In genomic region chr17:18186271-18186982, GRCh38 we compare ENCODE assay signal across 8 cellular contexts. TPM values are rescaled to one million over a fixed set of nuclear protein-coding genes. Genes with fewer than 3 reads are reported as not detected.
A peak's percentile ranks its signal among the peaks of the same experiment; 100 is the strongest.
DNase-seq lines count a peak whose midpoint lies in the region; ATAC-seq, FAIRE-seq and TF ChIP-seq lines count a peak whose summit lies in the region.

No MANE protein-coding gene starts in this region.

- H3K79me2 ChIP-seq in astrocyte (ENCODE audit: insufficient read depth, low read length), result peaks cover 77% of the 10 kb centered on the region

- TF ChIP-seq POLR2A in right lobe of liver (IDR thresholded peaks at IDR 0.05), result no peak

- peaks cover 18 to 24% of the 10 kb centered on the region in 2 donors for H3K36me3 Mint-ChIP-seq in activated T-cell treated with anti-CD3 and anti-CD28 coated beads, Interleukin-2, amount 50 U/mL, for 72 hours (ENCODE audit: insufficient read depth in 2 of 2)
- peaks cover 7% of the 10 kb centered on the region for H3K36me3 Mint-ChIP-seq in astrocyte (ENCODE audit: low read depth, unreplicated experiment)
- peaks cover 24% of the 10 kb centered on the region for H3K36me3 Mint-ChIP-seq in type B pancreatic cell

- H3K27me3 ChIP-seq in astrocyte (ENCODE audit: insufficient read depth, low read length) (no peaks in the 10 kb centered on the region), right lobe of liver (no peaks in the 10 kb centered on the region)

- WGBS in right lobe of liver (ENCODE audit: insufficient coverage, low coverage, low lambda C conversion rate, missing lambda C conversion rate), result 18% methylated on average over 3 of the region's 7 CpGs

- peaks cover 70% of the 10 kb centered on the region for H4K20me1 ChIP-seq in astrocyte (ENCODE audit: insufficient read depth, low read length)

- H3K4me1 Mint-ChIP-seq in activated T-cell treated with anti-CD3 and anti-CD28 coated beads, Interleukin-2, amount 50 U/mL, for 72 hours (ENCODE audit: low read depth), result peaks cover 79% of the 10 kb centered on the region
- H3K4me1 Mint-ChIP-seq in astrocyte (ENCODE audit: low read depth, unreplicated experiment), result peaks cover 40% of the 10 kb centered on the region
- H3K4me1 Mint-ChIP-seq in type B pancreatic cell (ENCODE audit: unreplicated experiment), result peaks cover 57% of the 10 kb centered on the region

- H2AFZ ChIP-seq in astrocyte (ENCODE audit: low read depth, low read length), result no peak overlapping the region

- no peaks in the 10 kb centered on the region for H3K9me3 Mint-ChIP-seq in activated T-cell treated with anti-CD3 and anti-CD28 coated beads, Interleukin-2, amount 50 U/mL, for 72 hours
- H3K9me3 Mint-ChIP-seq in astrocyte (ENCODE audit: unreplicated experiment) (no peaks in the 10 kb centered on the region), type B pancreatic cell (no peaks in the 10 kb centered on the region)

- H3K9ac ChIP-seq in astrocyte (ENCODE audit: low read length), result peak overlapping the region; percentile 87

- peaks cover 4% of the 10 kb centered on the region for H3K36me3 ChIP-seq in astrocyte (ENCODE audit: insufficient read depth, low read length)
- H3K36me3 ChIP-seq in right lobe of liver, result no peaks in the 10 kb centered on the region

- peak overlapping the region; percentile 92 for H3K4me2 ChIP-seq in astrocyte (ENCODE audit: low read length)

- H3K27me3 Mint-ChIP-seq in activated T-cell treated with anti-CD3 and anti-CD28 coated beads, Interleukin-2, amount 50 U/mL, for 72 hours (ENCODE audit: low read depth), result no peaks in the 10 kb centered on the region
- H3K27me3 Mint-ChIP-seq in astrocyte (ENCODE audit: low read depth, unreplicated experiment) (no peaks in the 10 kb centered on the region), type B pancreatic cell (peaks cover 3% of the 10 kb centered on the region)

- peak overlapping the region; percentile 86 for H3K27ac Mint-ChIP-seq in activated T-cell treated with anti-CD3 and anti-CD28 coated beads, Interleukin-2, amount 50 U/mL, for 72 hours
- H3K27ac Mint-ChIP-seq in astrocyte (ENCODE audit: unreplicated experiment) (peak overlapping the region; percentile 73), type B pancreatic cell (peak overlapping the region; percentile 91)

- ATAC-seq in activated T-cell treated with anti-CD3 and anti-CD28 coated beads, Interleukin-2, amount 50 U/mL, for 72 hours (replicated peaks in 1 of 2), result no peak
- ATAC-seq in right lobe of liver, result no peak
- ATAC-seq in GM18909 (IDR thresholded peaks at IDR 0.05; ENCODE audit: poor library complexity, unreplicated experiment), result no peak

- H3K4me3 ChIP-seq in astrocyte (ENCODE audit: insufficient read depth, low read depth, low read length) (peak overlapping the region; percentile 71), right lobe of liver (peak overlapping the region; percentile 86 to 90 (median 88))

- H3K9me3 ChIP-seq in astrocyte (ENCODE audit: insufficient read depth, low read depth, low read length) (no peaks in the 10 kb centered on the region), right lobe of liver (no peaks in the 10 kb centered on the region)

- intact Hi-C loops in right lobe of liver (cut with DNase I), result no loop called here

- H3K27ac ChIP-seq in astrocyte (ENCODE audit: low read depth, low read length) (peak overlapping the region; percentile 30), right lobe of liver (peak overlapping the region in 1 of 3 donors; percentile 22)

- FAIRE-seq in astrocyte (lab: Jason Lieb, UNC), result no peak

- peak overlapping the region; percentile 93 to 98 for H3K4me3 Mint-ChIP-seq in activated T-cell treated with anti-CD3 and anti-CD28 coated beads, Interleukin-2, amount 50 U/mL, for 72 hours
- peak overlapping the region; percentile 95 for H3K4me3 Mint-ChIP-seq in astrocyte (ENCODE audit: unreplicated experiment)
- H3K4me3 Mint-ChIP-seq in type B pancreatic cell, result peak overlapping the region; percentile 99

- no peak for DNase-seq in activated T-cell treated with anti-CD3 and anti-CD28 coated beads, Interleukin-2, amount 50 U/mL, for 72 hours
- DNase-seq in activated T-cell treated with anti-CD3 and anti-CD28 coated beads, Interleukin-2, amount 50 U/mL, for 1 hour, result no peak
- DNase-seq in astrocyte (ENCODE audit: low read depth) (peak; percentile 46), right lobe of liver (no peak), type B pancreatic cell (ENCODE audit: extremely low spot score, unreplicated experiment) (no peak), NAMALWA (ENCODE audit: low spot score) (no peak), NCI-H526 treated with DMSO at 0.1 percent for 48 hours (lab: John Stamatoyannopoulos, UW) (no peak)

- TF ChIP-seq CTCF in astrocyte (IDR thresholded peaks at IDR 0.05; ENCODE audit: insufficient read depth, low read depth, low read length) (no peak), right lobe of liver (IDR thresholded peaks at IDR 0.05) (no peak), type B pancreatic cell (conservative IDR thresholded peaks at IDR 0.05) (no peak)

- H3K4me1 ChIP-seq in astrocyte (ENCODE audit: insufficient read depth, low read length), result peaks cover 49% of the 10 kb centered on the region
- H3K4me1 ChIP-seq in right lobe of liver, result peaks cover 0 to 66% (median 31%) of the 10 kb centered on the region in 4 donors

RNA-seq across cellular contexts. Expression of gene ALKBH5, which starts 2.8 kb away (rescaled TPM):
- 100 to 1,000 TPM; 125 to 133 TPM for total RNA-seq in activated T-cell treated with anti-CD3 and anti-CD28 coated beads, Interleukin-2, amount 50 U/mL, for 72 hours
- total RNA-seq in astrocyte, result 92.6 and 104 TPM in 2 replicates
- total RNA-seq in right lobe of liver, result 10 to 100 TPM; 57.5 to 71.8 (median 66.1) TPM
- 79.8 and 88.8 TPM in 2 replicates for total RNA-seq in type B pancreatic cell (ENCODE audit: low replicate concordance)

RNA-seq across cellular contexts. Expression of gene LLGL1, which starts 39.0 kb away (rescaled TPM):
- 10 to 100 TPM; 18.5 to 18.6 TPM for total RNA-seq in activated T-cell treated with anti-CD3 and anti-CD28 coated beads, Interleukin-2, amount 50 U/mL, for 72 hours
- 43.5 and 44.6 TPM in 2 replicates for total RNA-seq in astrocyte
- total RNA-seq in right lobe of liver, result 1 to 10 TPM; 2.0 to 8.6 (median 2.8) TPM
- total RNA-seq in type B pancreatic cell (ENCODE audit: low replicate concordance), result 35.1 and 61.2 TPM in 2 replicates
